9 cellular contexts compared by ENCODE assay signal in the genomic region with DNA sequence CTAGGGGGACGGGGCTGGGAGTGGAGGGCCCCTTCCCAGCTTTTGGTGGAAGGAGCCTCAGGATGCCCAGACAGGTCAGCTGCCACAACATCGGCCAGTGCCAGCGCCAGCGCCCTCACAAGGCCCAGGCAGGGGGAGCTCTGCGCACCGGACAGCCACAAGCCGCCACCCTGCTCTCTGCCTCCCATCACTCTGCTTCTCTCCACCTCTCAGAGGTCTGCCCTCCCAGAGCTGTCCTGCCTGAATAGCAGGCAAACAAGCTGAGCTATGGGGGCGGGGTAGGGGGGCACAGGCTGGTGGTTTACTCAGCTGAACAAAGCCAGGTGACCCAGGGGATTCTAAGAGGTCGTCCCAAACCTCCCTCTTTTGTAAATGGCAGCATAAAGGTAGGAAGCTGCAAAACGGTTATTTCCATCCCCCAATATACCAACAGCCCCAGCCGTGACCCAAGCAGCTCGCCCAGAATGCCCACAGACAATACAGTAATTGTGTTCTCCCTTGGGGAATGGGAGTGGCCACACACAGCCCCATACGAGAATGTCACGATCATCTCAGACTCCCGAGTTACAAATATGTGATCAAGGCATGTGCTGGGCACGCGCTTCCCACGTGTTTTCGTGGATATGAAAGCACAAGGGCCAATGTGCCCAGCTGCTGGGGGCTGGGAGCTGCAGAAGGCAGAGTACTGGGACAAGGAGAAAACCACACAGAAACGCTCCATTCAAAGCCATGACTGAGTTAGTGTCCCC. TPM values are rescaled to one million over a fixed set of nuclear protein-coding genes. Genes with fewer than 3 reads are reported as not detected.
A peak's percentile ranks its signal among the peaks of the same experiment; 100 is the strongest.
DNase-seq lines count a peak whose midpoint lies in the region; ATAC-seq and TF ChIP-seq lines count a peak whose summit lies in the region.
"Had no signal": no experiment of that assay in that cellular context is flagged by ENCODE, and none has a peak within 500 bp of the region (broad histone marks: within the 10 kb centered on the region; RNA-seq: fewer than 3 reads in every experiment).

No MANE protein-coding gene starts in this region.

- no peak overlapping the region for H4K91ac ChIP-seq in H9 (ENCODE audit: insufficient read length, low read depth, low read length)

- WGBS in H9 (ENCODE audit: extremely low coverage, insufficient read length, low lambda C conversion rate): no CpG with 5 or more reads among the region's 20 CpGs

- no peak overlapping the region for H2BK120ac ChIP-seq in H9 (ENCODE audit: low read depth, low read length, poor library complexity, severe bottlenecking)

- H2AFZ ChIP-seq in H9 (ENCODE audit: low read length): no peak overlapping the region

- DNase-seq in H9: no peak
- DNase-seq in activated CD8-positive, alpha-beta T cell treated with anti-CD3 and anti-CD28 coated beads, Interleukin-2, amount 10 ng/mL, durations not matched to agents 7 days and 5 days: no peak
- no peak for DNase-seq in NCI-H2081 treated with DMSO at 0.1 percent for 48 hours (lab: John Stamatoyannopoulos, UW)
- DNase-seq in NCI-H2029 (lab: John Stamatoyannopoulos, UW): no peak
- DNase-seq in SK-N-DZ (ENCODE audit: low spot score): no peak
- no peak for DNase-seq in COLO668 (lab: John Stamatoyannopoulos, UW; ENCODE audit: unreplicated experiment)

- H3K27ac ChIP-seq in H9 (ENCODE audit: insufficient read length, low read depth, low read length) (no peak overlapping the region), layer of hippocampus (ENCODE audit: low read depth, low read length) (peak overlapping the region; percentile 97)
- H3K27ac ChIP-seq: SK-N-MC had no signal

- peak overlapping the region; percentile 16; the same call in 1 of the 2 replicates for H3K14ac ChIP-seq in H9 (ENCODE audit: insufficient read depth, low read length)

- H3K4me3 Mint-ChIP-seq in H9: no peak overlapping the region
- no peak overlapping the region for H3K4me3 Mint-ChIP-seq in activated CD8-positive, alpha-beta T cell treated with anti-CD3 and anti-CD28 coated beads, Interleukin-2, amount 10 ng/mL, durations not matched to agents 7 days and 5 days

- no peaks in the 10 kb centered on the region for H3K79me1 ChIP-seq in H9 (ENCODE audit: insufficient read depth, low read depth, low read length, poor library complexity, severe bottlenecking)

- H4K20me1 ChIP-seq in H9 (ENCODE audit: control insufficient read depth, insufficient read depth, insufficient read length): no peaks in the 10 kb centered on the region

- H3K18ac ChIP-seq in H9 (ENCODE audit: insufficient read length, low read depth, low read length): no peak overlapping the region

- H3K4me3 ChIP-seq in skeletal muscle satellite cell (ENCODE audit: low read length): no peak overlapping the region
- H3K4me3 ChIP-seq: SK-N-MC had no signal

- no peak overlapping the region for H2AK5ac ChIP-seq in H9 (ENCODE audit: insufficient read length, low read length)

- H4K8ac ChIP-seq in H9 (replicated peaks; ENCODE audit: insufficient read length, low read depth, low read length): no peak overlapping the region

- no peaks in the 10 kb centered on the region; a peak in 1 of 7 replicates for H3K36me3 Mint-ChIP-seq in H9 (ENCODE audit: insufficient read depth in 1 of 3, low read depth in 3 of 3)
- H3K36me3 Mint-ChIP-seq in activated CD8-positive, alpha-beta T cell treated with anti-CD3 and anti-CD28 coated beads, Interleukin-2, amount 10 ng/mL, durations not matched to agents 7 days and 5 days (ENCODE audit: low read depth): peaks cover 11% of the 10 kb centered on the region

- no peak for ATAC-seq in activated CD8-positive, alpha-beta T cell treated with anti-CD3 and anti-CD28 coated beads, Interleukin-2, amount 10 ng/mL, durations not matched to agents 7 days and 5 days

- no peak overlapping the region for H3T11ph ChIP-seq in H9 (ENCODE audit: low read length)

- no peaks in the 10 kb centered on the region for H3K4me1 ChIP-seq in H9 (ENCODE audit: insufficient read depth, low read length)
- H3K4me1 ChIP-seq in skeletal muscle satellite cell (ENCODE audit: control insufficient read depth, insufficient read depth, low read length): peaks cover 65% of the 10 kb centered on the region

- TF ChIP-seq CTCF in H9 (conservative IDR thresholded peaks at IDR 0.05): no peak

- no peak overlapping the region for H4K5ac ChIP-seq in H9 (ENCODE audit: insufficient read length, low read depth, low read length)

- peak overlapping the region in 1 of 3 experiments; percentile 82; a peak in 2 of 7 replicates for H3K27ac Mint-ChIP-seq in H9
- peak overlapping the region; percentile 5 for H3K27ac Mint-ChIP-seq in activated CD8-positive, alpha-beta T cell treated with anti-CD3 and anti-CD28 coated beads, Interleukin-2, amount 10 ng/mL, durations not matched to agents 7 days and 5 days

- no peaks in the 10 kb centered on the region for H3K9me3 ChIP-seq in H9 (ENCODE audit: control insufficient read depth, low read depth, low read length)
- H3K9me3 ChIP-seq in skeletal muscle satellite cell (replicated peaks; ENCODE audit: low read length): no peaks in the 10 kb centered on the region

- no peak overlapping the region for H2BK5ac ChIP-seq in H9 (ENCODE audit: insufficient read length, low read length)

- H3K27me3 ChIP-seq in H9 (ENCODE audit: insufficient read depth, low read length) (no peaks in the 10 kb centered on the region), layer of hippocampus (ENCODE audit: control insufficient read depth, insufficient read depth, low read length) (no peaks in the 10 kb centered on the region), skeletal muscle satellite cell (ENCODE audit: control insufficient read depth, insufficient read depth, low read length) (no peaks in the 10 kb centered on the region)

- H3K4me1 Mint-ChIP-seq in H9: peaks cover 27 to 39% of the 10 kb centered on the region in 2 experiments
- H3K4me1 Mint-ChIP-seq in activated CD8-positive, alpha-beta T cell treated with anti-CD3 and anti-CD28 coated beads, Interleukin-2, amount 10 ng/mL, durations not matched to agents 7 days and 5 days (ENCODE audit: low read depth): peaks cover 70% of the 10 kb centered on the region

- no peaks in the 10 kb centered on the region for H3K79me2 ChIP-seq in H9 (ENCODE audit: insufficient read depth, low read length)

- H2BK12ac ChIP-seq in H9 (ENCODE audit: insufficient read length, low read depth, low read length): no peak overlapping the region

- no peak overlapping the region for H2BK15ac ChIP-seq in H9 (ENCODE audit: low read depth, low read length)

- no peak overlapping the region for H3K4me2 ChIP-seq in H9 (ENCODE audit: insufficient read depth, insufficient read length, low read length)
- H3K4me2 ChIP-seq in skeletal muscle satellite cell (ENCODE audit: low read length): peak overlapping the region; percentile 44

- peaks cover 4% of the 10 kb centered on the region for H3K36me3 ChIP-seq in skeletal muscle satellite cell (ENCODE audit: insufficient read depth, low read length)

- no peak overlapping the region for H2BK20ac ChIP-seq in H9 (ENCODE audit: low read depth, low read length, poor library complexity, severe bottlenecking)

- H3K9me3 Mint-ChIP-seq in H9: no peaks in the 10 kb centered on the region
- no peaks in the 10 kb centered on the region for H3K9me3 Mint-ChIP-seq in activated CD8-positive, alpha-beta T cell treated with anti-CD3 and anti-CD28 coated beads, Interleukin-2, amount 10 ng/mL, durations not matched to agents 7 days and 5 days (ENCODE audit: insufficient read depth)

- H3K27me3 Mint-ChIP-seq in H9 (ENCODE audit: low read depth): no peaks in the 10 kb centered on the region
- H3K27me3 Mint-ChIP-seq in activated CD8-positive, alpha-beta T cell treated with anti-CD3 and anti-CD28 coated beads, Interleukin-2, amount 10 ng/mL, durations not matched to agents 7 days and 5 days (ENCODE audit: low read depth): no peaks in the 10 kb centered on the region

- H3K23me2 ChIP-seq in H9 (ENCODE audit: insufficient read length, low read depth, low read length, poor library complexity, severe bottlenecking): no peaks in the 10 kb centered on the region

- H3K9ac ChIP-seq in H9 (ENCODE audit: extremely low read depth, insufficient read length, low read length) (no peak overlapping the region), skeletal muscle satellite cell (ENCODE audit: low read depth, low read length) (peak overlapping the region; percentile 33)

- H3K56ac ChIP-seq in H9 (ENCODE audit: insufficient read length, low read depth, low read length): no peak overlapping the region

- H3K4ac ChIP-seq in H9 (ENCODE audit: low read depth, low read length): no peak overlapping the region

- no peak overlapping the region for H3K23ac ChIP-seq in H9 (ENCODE audit: insufficient read length, low read depth, low read length)

- CTCF ChIA-PET in activated CD8-positive, alpha-beta T cell treated with anti-CD3 and anti-CD28 coated beads, Interleukin-2, amount 10 ng/mL, durations not matched to agents 7 days and 5 days (lab: Charles Lee): interaction anchor here (0.8 to 11.0 kb wide), 3 partner anchors 10 to 28 kb away, joined by 3 to 180 read pairs (median 7); no protein-coding TSS in a partner anchor

- POLR2A ChIA-PET in activated CD8-positive, alpha-beta T cell treated with anti-CD3 and anti-CD28 coated beads, Interleukin-2, amount 10 ng/mL, durations not matched to agents 7 days and 5 days (lab: Charles Lee): interaction anchor here (1.0 to 1.7 kb wide), 5 partner anchors 8 to 77 kb away, joined by 3 to 4 read pairs (median 3); no protein-coding TSS in a partner anchor

RNA-seq across cellular contexts. Expression of a gene that starts 19.7 kb away (rescaled TPM):
- 10.6 and 11.5 TPM in 2 replicates for total RNA-seq in H9 (2021)
- 10 to 100 TPM; 19.9 to 21.8 TPM for total RNA-seq in activated CD8-positive, alpha-beta T cell treated with anti-CD3 and anti-CD28 coated beads, Interleukin-2, amount 10 ng/mL, durations not matched to agents 7 days and 5 days
- 14.4 and 18.6 TPM in 2 replicates for total RNA-seq in skeletal muscle satellite cell (2012; rRNA removed)
- 17.1 and 21.9 TPM in 2 replicates for polyA plus RNA-seq in SK-N-DZ (2014; cell fraction: cytosol; rRNA removed)
- 15.9 and 19.3 TPM in 2 replicates for polyA plus RNA-seq in SK-N-DZ (2014; cell fraction: nucleus; rRNA removed)
